ENCODE assay signal across 8 cellular contexts in the genomic region with DNA sequence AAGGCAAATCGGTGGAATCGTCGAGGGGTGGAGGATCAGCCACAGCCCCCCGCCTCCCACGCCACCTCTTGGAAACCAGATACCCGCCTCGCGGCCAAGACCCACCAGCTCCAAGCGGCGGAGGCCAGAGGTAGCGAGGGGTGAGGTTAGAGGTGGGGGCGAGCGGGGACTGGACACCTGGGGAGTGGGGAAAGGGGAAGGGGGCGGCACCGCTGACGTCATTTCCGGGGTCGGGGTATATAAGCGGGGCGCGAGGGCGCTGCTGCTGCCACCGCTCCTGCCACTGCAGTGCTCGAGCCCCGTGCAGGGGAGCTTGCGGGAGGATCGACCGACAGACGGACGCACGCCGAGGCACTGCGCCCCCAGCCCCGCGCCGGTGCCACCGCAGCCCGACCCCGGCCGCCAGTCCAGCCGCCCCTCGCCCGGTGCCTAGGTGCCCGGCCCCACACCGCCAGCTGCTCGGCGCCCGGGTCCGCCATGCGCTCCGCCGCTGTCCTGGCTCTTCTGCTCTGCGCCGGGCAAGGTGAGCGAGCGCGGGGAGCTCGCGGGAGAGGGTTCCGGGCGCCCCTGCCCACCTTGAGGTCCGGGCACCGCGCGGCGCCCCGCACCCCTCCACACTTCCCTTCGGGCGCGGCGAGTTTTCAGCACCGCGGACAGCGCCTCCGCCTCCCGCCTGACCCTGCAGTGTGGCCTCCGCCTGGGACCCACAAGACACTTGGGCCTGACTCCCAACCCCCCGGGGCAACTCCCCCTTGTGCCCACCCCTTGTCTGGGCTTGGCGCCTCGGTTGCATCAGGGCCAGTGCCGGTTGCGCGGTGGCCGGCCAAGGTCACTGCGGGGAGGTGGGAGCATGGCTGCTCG. TPM values are rescaled to one million over a fixed set of nuclear protein-coding genes. Genes with fewer than 3 reads are reported as not detected.
DNase-seq lines count a peak whose midpoint lies in the region; ATAC-seq and TF ChIP-seq lines count a peak whose summit lies in the region.

A gene with protein sequence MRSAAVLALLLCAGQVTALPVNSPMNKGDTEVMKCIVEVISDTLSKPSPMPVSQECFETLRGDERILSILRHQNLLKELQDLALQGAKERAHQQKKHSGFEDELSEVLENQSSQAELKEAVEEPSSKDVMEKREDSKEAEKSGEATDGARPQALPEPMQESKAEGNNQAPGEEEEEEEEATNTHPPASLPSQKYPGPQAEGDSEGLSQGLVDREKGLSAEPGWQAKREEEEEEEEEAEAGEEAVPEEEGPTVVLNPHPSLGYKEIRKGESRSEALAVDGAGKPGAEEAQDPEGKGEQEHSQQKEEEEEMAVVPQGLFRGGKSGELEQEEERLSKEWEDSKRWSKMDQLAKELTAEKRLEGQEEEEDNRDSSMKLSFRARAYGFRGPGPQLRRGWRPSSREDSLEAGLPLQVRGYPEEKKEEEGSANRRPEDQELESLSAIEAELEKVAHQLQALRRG (plus strand): TSS at position 268 of the 861 bp plus-strand sequence. CDS start 210 bp downstream, at position 478.

- H3K4me1 Mint-ChIP-seq in activated CD4-positive, alpha-beta T cell treated with anti-CD3 and anti-CD28 coated beads for 36 hours = peaks cover 3% of the 10 kb centered on the region
- peaks cover 5% of the 10 kb centered on the region for H3K4me1 Mint-ChIP-seq in type B pancreatic cell (ENCODE audit: unreplicated experiment)

- TF ChIP-seq CTCF in GM10266 (IDR thresholded peaks at IDR 0.05; ENCODE audit: control insufficient read depth, insufficient read depth, low read depth, missing control alignments) = no peak
- no peak for TF ChIP-seq CTCF in type B pancreatic cell (conservative IDR thresholded peaks at IDR 0.05)

- peak; percentile 84 for DNase-seq in GM10266 (ENCODE audit: extremely low spot score)
- DNase-seq in NCI-H2081 treated with DMSO at 0.1 percent for 48 hours (lab: John Stamatoyannopoulos, UW) = peak; percentile 23
- DNase-seq in activated CD4-positive, alpha-beta T cell treated with anti-CD3 and anti-CD28 coated beads for 36 hours = peak; percentile 71
- peak; percentile 29 for DNase-seq in effector CD8-positive, alpha-beta T cell (lab: John Stamatoyannopoulos, UW)
- DNase-seq in midbrain (lab: John Stamatoyannopoulos, UW) = peak; percentile 30
- DNase-seq in type B pancreatic cell (ENCODE audit: extremely low spot score, unreplicated experiment) = peak; percentile 83

- H3K36me3 Mint-ChIP-seq in activated CD4-positive, alpha-beta T cell treated with anti-CD3 and anti-CD28 coated beads for 36 hours (ENCODE audit: low read depth) = no peaks in the 10 kb centered on the region
- H3K36me3 Mint-ChIP-seq in type B pancreatic cell = no peaks in the 10 kb centered on the region

- POLR2A ChIA-PET in activated CD4-positive, alpha-beta T cell treated with anti-CD3 and anti-CD28 coated beads for 36 hours (lab: Charles Lee) = no interaction called here

- H3K27ac Mint-ChIP-seq in activated CD4-positive, alpha-beta T cell treated with anti-CD3 and anti-CD28 coated beads for 36 hours = no peak within 1 kb of the TSS
- H3K27ac Mint-ChIP-seq in type B pancreatic cell = peak within 1 kb of the TSS; percentile 93

- ATAC-seq in activated CD4-positive, alpha-beta T cell treated with anti-CD3 and anti-CD28 coated beads for 36 hours = peak; percentile 72
- ATAC-seq in GM18909 (IDR thresholded peaks at IDR 0.05; ENCODE audit: poor library complexity, unreplicated experiment) = no peak
- ATAC-seq in HG03196 (IDR thresholded peaks at IDR 0.05; ENCODE audit: unreplicated experiment) = no peak

- H3K9me3 Mint-ChIP-seq in activated CD4-positive, alpha-beta T cell treated with anti-CD3 and anti-CD28 coated beads for 36 hours (ENCODE audit: low read depth) = no peaks in the 10 kb centered on the region
- H3K9me3 Mint-ChIP-seq in type B pancreatic cell = no peaks in the 10 kb centered on the region

- peaks cover 31% of the 10 kb centered on the region for H3K27me3 Mint-ChIP-seq in activated CD4-positive, alpha-beta T cell treated with anti-CD3 and anti-CD28 coated beads for 36 hours
- peaks cover 66% of the 10 kb centered on the region for H3K27me3 Mint-ChIP-seq in type B pancreatic cell

- no peak within 1 kb of the TSS for H3K4me3 Mint-ChIP-seq in activated CD4-positive, alpha-beta T cell treated with anti-CD3 and anti-CD28 coated beads for 36 hours
- peak within 1 kb of the TSS; percentile 86 for H3K4me3 Mint-ChIP-seq in type B pancreatic cell

- intact Hi-C loops in activated CD4-positive, alpha-beta T cell treated with anti-CD3 and anti-CD28 coated beads for 36 hours (cut with DNase I, micrococcal nuclease) = no loop called here

- CTCF ChIA-PET in activated CD4-positive, alpha-beta T cell treated with anti-CD3 and anti-CD28 coated beads for 36 hours (lab: Charles Lee) = no interaction called here

RNA-seq across cellular contexts. Expression of the gene that starts here (rescaled TPM):
- not detected for total RNA-seq in activated CD4-positive, alpha-beta T cell treated with anti-CD3 and anti-CD28 coated beads for 36 hours
- total RNA-seq in type B pancreatic cell (ENCODE audit: low replicate concordance) = 1,527 and 3,424 TPM in 2 replicates

Comparison
In these comparisons a context has a peak if more than half of its experiments do, and no peak if none do; other contexts are left out.
1. RNA of the gene that starts here (total RNA-seq): 1,527 to 3,424 TPM in type B pancreatic cell; not detected in activated CD4-positive, alpha-beta T cell treated with anti-CD3 and anti-CD28 coated beads for 36 hours; every median in the first group is over 1,000 times any median in the second.
2. Peak in DNase-seq and ATAC-seq in activated CD4-positive, alpha-beta T cell treated with anti-CD3 and anti-CD28 coated beads for 36 hours; RNA of the gene not detected or under 1 TPM.
3. DNase-seq: peak in every context shown above with its lines; median percentile 84 in GM10266; 83 in type B pancreatic cell; 71 in activated CD4-positive, alpha-beta T cell treated with anti-CD3 and anti-CD28 coated beads for 36 hours; 30 in midbrain; 29 in effector CD8-positive, alpha-beta T cell; 23 in NCI-H2081 treated with DMSO at 0.1 percent for 48 hours.